Comparison of ENCODE assay signal across 7 cellular contexts in the genomic region with DNA sequence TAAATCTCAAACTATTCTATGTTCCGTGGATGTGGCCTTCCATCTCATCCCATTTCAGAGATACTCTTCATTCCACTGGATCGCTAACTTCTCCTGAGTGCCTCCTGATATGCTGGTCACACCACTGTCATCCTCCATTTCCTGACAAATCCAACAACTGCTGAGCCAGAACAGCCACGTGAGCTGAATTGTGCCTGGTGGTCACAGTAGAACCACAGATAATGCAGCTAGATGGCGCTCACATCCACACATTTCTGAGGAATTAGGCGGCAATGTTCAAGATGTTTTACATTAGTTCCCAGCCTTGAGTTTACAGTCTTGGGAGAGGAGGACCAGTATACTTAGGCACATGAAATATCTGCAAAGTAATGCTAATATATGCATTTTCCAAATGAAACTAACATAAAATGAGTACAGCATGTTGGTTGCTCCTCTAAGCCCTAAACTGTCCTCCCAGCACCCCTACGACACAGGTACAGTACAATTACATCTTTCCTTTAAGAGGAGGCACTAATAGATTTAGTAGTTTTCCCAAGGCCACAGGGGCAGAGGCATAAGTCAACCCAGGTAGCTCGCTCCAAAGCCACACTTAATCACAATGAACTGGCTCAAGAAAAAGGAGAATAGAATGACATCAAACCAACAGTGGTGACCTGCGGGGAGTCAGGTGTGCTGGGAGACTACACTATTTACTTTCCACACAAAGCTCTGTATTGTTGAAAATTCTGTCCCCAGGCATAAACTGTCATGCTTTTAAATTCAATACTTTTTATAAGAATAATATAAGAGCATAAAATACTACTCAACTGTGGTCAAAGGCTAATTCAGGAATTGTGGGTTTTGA.
A peak's percentile ranks its signal among the peaks of the same experiment; 100 is the strongest.
DNase-seq lines count a peak whose midpoint lies in the region; ATAC-seq and TF ChIP-seq lines count a peak whose summit lies in the region.

No MANE protein-coding gene starts in this region.

- peak; percentile 75 for ATAC-seq in HG03159 (IDR thresholded peaks at IDR 0.05; ENCODE audit: unreplicated experiment)
- ATAC-seq in effector memory CD8-positive, alpha-beta T cell (replicated peaks), result peak; percentile 58
- peak; percentile 53 for ATAC-seq in memory B cell (ENCODE audit: low read depth)

- TF ChIP-seq CTCF in GM12875 (IDR thresholded peaks at IDR 0.05; ENCODE audit: borderline replicate concordance, insufficient read depth, low read depth, low read length), result peak; percentile 63; the same call in 1 of the 2 replicates

- H3K4me1 Mint-ChIP-seq in effector memory CD8-positive, alpha-beta T cell (ENCODE audit: low read depth in 2 of 2), result no peaks in the 10 kb centered on the region
- no peaks in the 10 kb centered on the region for H3K4me1 Mint-ChIP-seq in memory B cell

- no peak overlapping the region for H3K4me3 Mint-ChIP-seq in effector memory CD8-positive, alpha-beta T cell
- no peak overlapping the region for H3K4me3 Mint-ChIP-seq in memory B cell

- no peaks in the 10 kb centered on the region for H3K36me3 Mint-ChIP-seq in effector memory CD8-positive, alpha-beta T cell (ENCODE audit: insufficient read depth)
- no peaks in the 10 kb centered on the region for H3K36me3 Mint-ChIP-seq in memory B cell

- peak; percentile 79 for DNase-seq in NCI-H526 treated with DMSO at 0.1 percent for 48 hours (lab: John Stamatoyannopoulos, UW)
- peak; percentile 51 for DNase-seq in activated CD4-positive, alpha-beta T cell treated with anti-CD3 and anti-CD28 coated beads, Interleukin-2, amount 50 U/mL, for 1 hour
- peak; percentile 31 to 45 (median 34) for DNase-seq in effector memory CD8-positive, alpha-beta T cell
- peak; percentile 14 to 21 for DNase-seq in memory B cell (ENCODE audit: low spot score in 2 of 2)
- DNase-seq in stimulated activated CD8-positive, alpha-beta memory T cell treated with anti-CD3 and anti-CD28 coated beads, Interleukin-4, amount 100 ng/mL, for 24 hours (ENCODE audit: low read depth), result peak; percentile 23

- no peaks in the 10 kb centered on the region for H3K9me3 Mint-ChIP-seq in effector memory CD8-positive, alpha-beta T cell
- H3K9me3 Mint-ChIP-seq in memory B cell, result no peaks in the 10 kb centered on the region

- no peak overlapping the region for H3K4me3 ChIP-seq in GM12875 (ENCODE audit: low read depth, low read length)

- H3K27ac Mint-ChIP-seq in effector memory CD8-positive, alpha-beta T cell, result no peak overlapping the region
- no peak overlapping the region for H3K27ac Mint-ChIP-seq in memory B cell

- H3K27me3 Mint-ChIP-seq in effector memory CD8-positive, alpha-beta T cell, result no peaks in the 10 kb centered on the region
- peaks cover 3% of the 10 kb centered on the region for H3K27me3 Mint-ChIP-seq in memory B cell

Comparison
In these comparisons a context has a peak if more than half of its experiments do, and no peak if none do; other contexts are left out.
1. DNase-seq: peak in every context shown above with its lines; median percentile 79 in NCI-H526 treated with DMSO at 0.1 percent for 48 hours; 51 in activated CD4-positive, alpha-beta T cell treated with anti-CD3 and anti-CD28 coated beads, Interleukin-2, amount 50 U/mL, for 1 hour; 34 in effector memory CD8-positive, alpha-beta T cell; 23 in stimulated activated CD8-positive, alpha-beta memory T cell treated with anti-CD3 and anti-CD28 coated beads, Interleukin-4, amount 100 ng/mL, for 24 hours; 18 in memory B cell.